1 cellular context compared by ENCODE assay signal in genomic region chr2:234076451-234076850, GRCh38.
TF ChIP-seq lines count a peak whose summit lies in the region.

No MANE protein-coding gene starts in this region.

TF ChIP-seq in HepG2, 621 proteins besides CTCF, POLR2A, EP300 and RAD21:
- TF ChIP-seq MBD4 (IDR thresholded peaks at IDR 0.05; ENCODE audit: borderline replicate concordance, low read length) (no peak), ZNF615 (CRISPR knock-in tag; IDR thresholded peaks at IDR 0.05; ENCODE audit: borderline replicate concordance) (no peak), SALL1 (CRISPR knock-in tag; IDR thresholded peaks at IDR 0.05) (0 out of 2 replicates have a peak, but pooled peaks have one; percentile 25), HNF4A (CRISPR knock-in tag; IDR thresholded peaks at IDR 0.05) (peak; percentile 24; the same call in 1 of the 2 replicates), ETV6 (CRISPR knock-in tag; conservative IDR thresholded peaks at IDR 0.05) (no peak)
